In genomic region chr11:12266943-12267342, GRCh38 we compare ENCODE assay signal across 23 cellular contexts.
DNase-seq lines count a peak whose midpoint lies in the region; ATAC-seq and TF ChIP-seq lines count a peak whose summit lies in the region.
"Had no signal": no experiment of that assay in that cellular context is flagged by ENCODE, and none has a peak within 500 bp of the region (broad histone marks: within the 10 kb centered on the region; RNA-seq: fewer than 3 reads in every experiment).

No MANE protein-coding gene starts in this region.

- H3K9me3 Mint-ChIP-seq in Caco-2 (ENCODE audit: unreplicated experiment), result no peaks in the 10 kb centered on the region
- no peaks in the 10 kb centered on the region for H3K9me3 Mint-ChIP-seq in chondrocyte (ENCODE audit: low read depth)
- H3K9me3 Mint-ChIP-seq in neural crest cell, result no peaks in the 10 kb centered on the region
- H3K9me3 Mint-ChIP-seq in Calu3 (ENCODE audit: low read depth, unreplicated experiment), result no peaks in the 10 kb centered on the region

- H3K9me3 ChIP-seq in Caco-2, result no peaks in the 10 kb centered on the region
- H3K9me3 ChIP-seq: BLaER1, esophagus muscularis mucosa, neutrophil, testis had no signal

- DNase-seq in Caco-2 (no peak), NCI-H526 (lab: John Stamatoyannopoulos, UW) (peak; percentile 23 to 67), chondrocyte (ENCODE audit: low spot score) (no peak), neural crest cell (ENCODE audit: low read depth, low spot score) (no peak), NCI-H146 (lab: John Stamatoyannopoulos, UW) (no peak), Calu3 (no peak)
- DNase-seq: ACHN; activated CD4-positive, alpha-beta T cell treated with anti-CD3 and anti-CD28 coated beads, Interleukin-2, amount 50 U/mL, for 48 hours; activated CD8-positive, alpha-beta memory T cell treated with anti-CD3 and anti-CD28 coated beads, Interleukin-2, amount 50 U/mL, for 4 hours; activated effector memory CD4-positive, alpha-beta T cell treated with Interleukin-2 at 50 U/mL for 16 hours; effector memory CD4-positive, alpha-beta T cell; GOT3; NCI-H2029; NCI-H2227 treated with DMSO at 0.1 percent for 48 hours; NCI-H748 treated with DMSO at 0.1 percent for 48 hours; Right ventricle myocardium superior; T-helper 9 cell; testis had no signal

- POLR2A ChIA-PET in Caco-2 (lab: Charles Lee), result no interaction called here

- H3K36me3 Mint-ChIP-seq in Caco-2 (ENCODE audit: insufficient read depth, unreplicated experiment) (peaks cover 21% of the 10 kb centered on the region), chondrocyte (ENCODE audit: low read depth) (peaks cover 23% of the 10 kb centered on the region), neural crest cell (ENCODE audit: low read depth) (no peaks in the 10 kb centered on the region), Calu3 (ENCODE audit: insufficient read depth, unreplicated experiment) (peaks cover under 1% of the 10 kb centered on the region)

- intact Hi-C loops in Caco-2 (cut with micrococcal nuclease; ENCODE audit: unreplicated experiment), result no loop called here
- intact Hi-C loops in Calu3 (cut with micrococcal nuclease; ENCODE audit: unreplicated experiment), result no loop called here

- H3K4me3 ChIP-seq in Caco-2 (ENCODE audit: low read depth, low read length), result no peak overlapping the region
- H3K4me3 ChIP-seq: BLaER1, esophagus muscularis mucosa, testis had no signal

- H3K4me1 Mint-ChIP-seq in Caco-2 (ENCODE audit: low read depth, unreplicated experiment) (peaks cover 32% of the 10 kb centered on the region), chondrocyte (ENCODE audit: low read depth) (peaks cover 46% of the 10 kb centered on the region), neural crest cell (no peaks in the 10 kb centered on the region), Calu3 (ENCODE audit: low read depth, unreplicated experiment) (peaks cover 7% of the 10 kb centered on the region)

- CTCF ChIA-PET in Caco-2 (lab: Charles Lee), result no interaction called here
- CTCF ChIA-PET in Calu3 (lab: Charles Lee), result no interaction called here

- ATAC-seq in HG02623 (IDR thresholded peaks at IDR 0.05; ENCODE audit: unreplicated experiment) (no peak), HG02884 (IDR thresholded peaks at IDR 0.05; ENCODE audit: unreplicated experiment) (no peak)

- H3K27me3 Mint-ChIP-seq in Caco-2 (ENCODE audit: insufficient read depth, unreplicated experiment), result no peaks in the 10 kb centered on the region
- H3K27me3 Mint-ChIP-seq in chondrocyte (ENCODE audit: low read depth), result no peaks in the 10 kb centered on the region
- H3K27me3 Mint-ChIP-seq in neural crest cell (ENCODE audit: low read depth), result no peaks in the 10 kb centered on the region
- H3K27me3 Mint-ChIP-seq in Calu3 (ENCODE audit: unreplicated experiment), result no peaks in the 10 kb centered on the region

- H3K27ac Mint-ChIP-seq in Caco-2 (ENCODE audit: unreplicated experiment), result peak overlapping the region; percentile 5
- peak overlapping the region; percentile 84 for H3K27ac Mint-ChIP-seq in chondrocyte (ENCODE audit: unreplicated experiment)
- peak overlapping the region; percentile 14 for H3K27ac Mint-ChIP-seq in neural crest cell (ENCODE audit: unreplicated experiment)
- H3K27ac Mint-ChIP-seq in Calu3 (ENCODE audit: unreplicated experiment), result no peak overlapping the region

- BruUV-seq in Caco-2 (replicated peaks; lab: Mats Ljungman, UMichigan) (no TSS peak), Calu3 (replicated peaks; lab: Mats Ljungman, UMichigan) (no TSS peak)

- H3K4me1 ChIP-seq in Caco-2, result peaks cover 31% of the 10 kb centered on the region

- TF ChIP-seq CTCF in Caco-2 (IDR thresholded peaks at IDR 0.05; ENCODE audit: insufficient read depth in 1 of 2, low read depth in 1 of 2, low read length in 1 of 2, severe bottlenecking in 1 of 2, unreplicated experiment in 1 of 2) (no peak), chondrocyte (IDR thresholded peaks at IDR 0.05) (no peak), neural crest cell (conservative IDR thresholded peaks at IDR 0.05) (peak; percentile 13), Calu3 (IDR thresholded peaks at IDR 0.05; ENCODE audit: unreplicated experiment) (no peak)

- no peak overlapping the region for H3K4me3 Mint-ChIP-seq in Caco-2 (ENCODE audit: unreplicated experiment)
- H3K4me3 Mint-ChIP-seq in chondrocyte (ENCODE audit: unreplicated experiment), result no peak overlapping the region
- no peak overlapping the region for H3K4me3 Mint-ChIP-seq in neural crest cell
- no peak overlapping the region for H3K4me3 Mint-ChIP-seq in Calu3 (ENCODE audit: low read depth, unreplicated experiment)

- no peaks in the 10 kb centered on the region for H3K27me3 ChIP-seq in Caco-2 (replicated peaks; ENCODE audit: control insufficient read depth, insufficient read depth, low read length)
- H3K27me3 ChIP-seq: BLaER1, esophagus muscularis mucosa, neutrophil, testis had no signal

- H3K36me3 ChIP-seq in Caco-2 (ENCODE audit: control insufficient read depth, insufficient read depth, low read length), result 0 out of 2 replicates have a peak, but pooled peaks cover 2% of the 10 kb centered on the region
- H3K36me3 ChIP-seq: BLaER1, neutrophil had no signal

Comparison
In these comparisons a context has a peak if more than half of its experiments do, and no peak if none do; other contexts are left out.
1. DNase-seq: peak in NCI-H526 (2 of 2); none in Caco-2 (0 of 2), chondrocyte (single experiment), neural crest cell (single experiment), NCI-H146 (single experiment) and Calu3 (single experiment).